21 cellular contexts compared by ENCODE assay signal in the genomic region with DNA sequence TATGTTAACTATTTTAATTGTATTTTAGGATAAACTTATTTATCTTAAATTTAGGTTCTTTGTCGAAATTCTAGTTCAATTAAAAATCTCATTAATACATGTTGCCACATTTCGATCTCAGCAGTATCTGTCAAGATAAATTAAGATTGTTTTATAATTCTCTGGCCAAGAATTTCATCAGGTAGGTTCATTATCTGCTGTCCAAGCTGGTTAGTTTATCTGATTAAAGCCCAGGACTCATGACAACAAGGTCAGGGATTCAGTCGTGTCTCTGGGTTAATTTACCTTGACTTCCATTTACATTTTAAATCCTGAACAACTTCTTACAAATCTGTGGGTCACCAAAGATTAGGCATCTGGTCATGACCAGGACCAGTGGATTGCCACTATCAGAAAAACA. TPM values are rescaled to one million over a fixed set of nuclear protein-coding genes. Genes with fewer than 3 reads are reported as not detected.
DNase-seq lines count a peak whose midpoint lies in the region; ATAC-seq lines count a peak whose summit lies in the region.
"Had no signal": no experiment of that assay in that cellular context is flagged by ENCODE, and none has a peak within 500 bp of the region (broad histone marks: within the 10 kb centered on the region; RNA-seq: fewer than 3 reads in every experiment).

No MANE protein-coding gene starts in this region.

- in situ Hi-C loops in G401 (cut with HindIII; ENCODE audit: low sequenced_read_pairs) = no loop called here

- no peak for ATAC-seq in HG03039 (IDR thresholded peaks at IDR 0.05; ENCODE audit: unreplicated experiment)
- no peak for ATAC-seq in HG02571 (IDR thresholded peaks at IDR 0.05; ENCODE audit: unreplicated experiment)
- ATAC-seq: A549 had no signal

- peak; percentile 63 for DNase-seq in G401 (ENCODE audit: low spot score)
- DNase-seq in NCI-H82 (lab: John Stamatoyannopoulos, UW) = peak; percentile 59
- peak; percentile 57 for DNase-seq in cerebellar cortex (ENCODE audit: low spot score)
- DNase-seq in retina = peak; percentile 25
- DNase-seq in NCI-H1436 (lab: John Stamatoyannopoulos, UW) = no peak
- DNase-seq: 8988T; ACHN; AML-193; BE2C; CD4-positive, alpha-beta T cell; CD8-positive, alpha-beta memory T cell; DMS 273 treated with DMSO at 0.1 percent for 48 hours; DMS79; EL; GF-D8; H7; HCEC 1CT had no signal

RNA-seq across cellular contexts. Expression of a gene that starts 7.6 kb away (rescaled TPM):
- not detected in 2 replicates for total RNA-seq in G401 (2014; rRNA removed; shearing (Covaris generic))
- total RNA-seq: CD4-positive, alpha-beta T cell; CD8-positive, alpha-beta memory T cell; H1 had no signal
